ENCODE assay signal across 20 cellular contexts in the genomic region with DNA sequence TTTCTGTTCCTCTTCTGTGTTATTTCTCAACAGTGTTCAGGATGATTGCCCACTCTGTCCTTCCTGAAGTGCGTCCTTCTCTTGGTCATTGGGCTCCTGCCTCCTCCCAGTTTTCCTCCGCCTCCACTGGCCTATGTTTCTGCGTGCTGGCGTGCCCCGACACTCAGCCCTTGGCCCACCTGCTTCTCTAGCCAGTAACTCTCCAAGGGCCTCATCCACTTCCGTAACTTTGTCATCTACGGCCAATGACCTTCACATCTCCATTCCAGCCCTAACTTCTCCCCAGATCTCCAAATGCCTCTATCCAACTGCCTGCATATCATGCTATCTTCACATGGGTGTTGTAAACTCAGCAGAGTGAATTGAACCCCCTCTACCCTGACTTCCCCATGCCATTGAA.
"Had no signal": no experiment of that assay in that cellular context is flagged by ENCODE, and none has a peak within 500 bp of the region (broad histone marks: within the 10 kb centered on the region; RNA-seq: fewer than 3 reads in every experiment).

No MANE protein-coding gene starts in this region.

- H3K27me3 ChIP-seq: cardiac muscle cell had no signal

- DNase-seq: activated B cell treated with CpG ODN at 0.5 μM for 24 hours; activated CD4-positive, alpha-beta T cell treated with anti-CD3 and anti-CD28 coated beads for 1 hour; activated CD4-positive, alpha-beta T cell treated with anti-CD3 and anti-CD28 coated beads, Interleukin-2, amount 10 ng/mL, durations not matched to agents 24 days and 14 days; activated CD4-positive, alpha-beta T cell treated with anti-CD3 and anti-CD28 coated beads, Interleukin-2, amount 50 U/mL, for 48 hours; activated gamma-delta T cell; activated naive CD4-positive, alpha-beta T cell treated with anti-CD3 and anti-CD28 coated beads for 36 hours; activated T-cell treated with anti-CD3 and anti-CD28 coated beads for 4 hours; activated T-cell treated with anti-CD3 and anti-CD28 coated beads, Interleukin-2, amount 50 U/mL, for 48 hours; amygdala; cerebellar nuclear complex; NCI-H1105 treated with DMSO at 0.1 percent for 48 hours; NCI-H1436 treated with DMSO at 0.1 percent for 48 hours; NCI-H187; NCI-H2081; PC-3; SHP77 had no signal

- H3K36me3 ChIP-seq: cardiac muscle cell had no signal

- H3K4me3 ChIP-seq: cardiac muscle cell had no signal

- H3K27ac ChIP-seq: cardiac muscle cell had no signal

- ATAC-seq: activated T-helper 17 cell treated with anti-CD3 and anti-CD28 coated beads, Interleukin-2, amount 50 U/mL, for 72 hours; PC-3 had no signal

- FAIRE-seq: astrocyte, RCC 7860 had no signal
